ENCODE assay signal across 2 cellular contexts in genomic region chr1:151596166-151596933, GRCh38.
TF ChIP-seq lines count a peak whose summit lies in the region.

No MANE protein-coding gene starts in this region.

TF ChIP-seq in IMR-90, 13 proteins besides CTCF, POLR2A, EP300 and RAD21:
- TF ChIP-seq, protein P1, sequence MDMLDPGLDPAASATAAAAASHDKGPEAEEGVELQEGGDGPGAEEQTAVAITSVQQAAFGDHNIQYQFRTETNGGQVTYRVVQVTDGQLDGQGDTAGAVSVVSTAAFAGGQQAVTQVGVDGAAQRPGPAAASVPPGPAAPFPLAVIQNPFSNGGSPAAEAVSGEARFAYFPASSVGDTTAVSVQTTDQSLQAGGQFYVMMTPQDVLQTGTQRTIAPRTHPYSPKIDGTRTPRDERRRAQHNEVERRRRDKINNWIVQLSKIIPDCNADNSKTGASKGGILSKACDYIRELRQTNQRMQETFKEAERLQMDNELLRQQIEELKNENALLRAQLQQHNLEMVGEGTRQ (IDR thresholded peaks at IDR 0.05; ENCODE audit: low read depth, low read length), result no peak
- no peak for TF ChIP-seq FOS (IDR thresholded peaks at IDR 0.05; ENCODE audit: low read depth, low read length)
- no peak for TF ChIP-seq CHD1 (IDR thresholded peaks at IDR 0.05; ENCODE audit: low read depth, low read length)
- TF ChIP-seq NFE2L2 (IDR thresholded peaks at IDR 0.05; ENCODE audit: low read depth, low read length), result no peak
- TF ChIP-seq MAZ (IDR thresholded peaks at IDR 0.05; ENCODE audit: borderline replicate concordance, low read depth, low read length), result peak; percentile 61
- peak; percentile 44 for TF ChIP-seq RCOR1 (IDR thresholded peaks at IDR 0.05; ENCODE audit: insufficient replicate concordance, low read length)
- TF ChIP-seq RFX5 (IDR thresholded peaks at IDR 0.05; ENCODE audit: low read depth, low read length), result no peak
- no peak for TF ChIP-seq CEBPB (IDR thresholded peaks at IDR 0.05; ENCODE audit: low read depth, low read length)
- TF ChIP-seq SMC3 (IDR thresholded peaks at IDR 0.05; ENCODE audit: low read depth, low read length), result no peak
- no peak for TF ChIP-seq MXI1 (IDR thresholded peaks at IDR 0.05; ENCODE audit: borderline replicate concordance, low read depth, low read length)
- no peak for TF ChIP-seq BHLHE40 (IDR thresholded peaks at IDR 0.05; ENCODE audit: low read depth, low read length)

TF ChIP-seq in SK-N-SH, 30 proteins besides CTCF, POLR2A, EP300 and RAD21:
- no peak for TF ChIP-seq NFIC (IDR thresholded peaks at IDR 0.05; ENCODE audit: borderline replicate concordance)
- no peak for TF ChIP-seq CHD2 (IDR thresholded peaks at IDR 0.05; ENCODE audit: low read length, partially characterized antibody)
- no peak for TF ChIP-seq TAF1 (IDR thresholded peaks at IDR 0.05; ENCODE audit: borderline replicate concordance, low read depth, low read length)
- no peak for TF ChIP-seq FOSL2 (IDR thresholded peaks at IDR 0.05; ENCODE audit: borderline replicate concordance, low read depth)
- no peak for TF ChIP-seq REST (IDR thresholded peaks at IDR 0.05; ENCODE audit: low read depth, low read length)
- no peak for TF ChIP-seq NRF1 (IDR thresholded peaks at IDR 0.05; ENCODE audit: low read depth, low read length)
- no peak for TF ChIP-seq RCOR1 (IDR thresholded peaks at IDR 0.05; ENCODE audit: low read length)
- TF ChIP-seq GATA2 (CRISPR knock-in tag; IDR thresholded peaks at IDR 0.05), result no peak
- no peak for TF ChIP-seq TCF12 (IDR thresholded peaks at IDR 0.05)
- no peak for TF ChIP-seq EZH2phosphoT487 (IDR thresholded peaks at IDR 0.05; ENCODE audit: borderline replicate concordance, low read depth)
- TF ChIP-seq JUND (IDR thresholded peaks at IDR 0.05), result no peak
- no peak for TF ChIP-seq MEF2A (IDR thresholded peaks at IDR 0.05; ENCODE audit: borderline replicate concordance, low read depth)
- no peak for TF ChIP-seq SMC3 (IDR thresholded peaks at IDR 0.05; ENCODE audit: low read depth, low read length)
- no peak for TF ChIP-seq GABPA (IDR thresholded peaks at IDR 0.05; ENCODE audit: low read depth)
- TF ChIP-seq FOXJ3 (CRISPR knock-in tag; IDR thresholded peaks at IDR 0.05), result no peak
- TF ChIP-seq, protein P2, sequence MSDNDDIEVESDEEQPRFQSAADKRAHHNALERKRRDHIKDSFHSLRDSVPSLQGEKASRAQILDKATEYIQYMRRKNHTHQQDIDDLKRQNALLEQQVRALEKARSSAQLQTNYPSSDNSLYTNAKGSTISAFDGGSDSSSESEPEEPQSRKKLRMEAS (IDR thresholded peaks at IDR 0.05; ENCODE audit: low read depth), result no peak
- no peak for TF ChIP-seq POLR2AphosphoS5 (IDR thresholded peaks at IDR 0.05; ENCODE audit: low read depth, low read length)
- TF ChIP-seq, protein P3, sequence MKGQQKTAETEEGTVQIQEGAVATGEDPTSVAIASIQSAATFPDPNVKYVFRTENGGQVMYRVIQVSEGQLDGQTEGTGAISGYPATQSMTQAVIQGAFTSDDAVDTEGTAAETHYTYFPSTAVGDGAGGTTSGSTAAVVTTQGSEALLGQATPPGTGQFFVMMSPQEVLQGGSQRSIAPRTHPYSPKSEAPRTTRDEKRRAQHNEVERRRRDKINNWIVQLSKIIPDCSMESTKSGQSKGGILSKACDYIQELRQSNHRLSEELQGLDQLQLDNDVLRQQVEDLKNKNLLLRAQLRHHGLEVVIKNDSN (IDR thresholded peaks at IDR 0.05; ENCODE audit: borderline replicate concordance, low read depth), result no peak
- TF ChIP-seq RXRA (IDR thresholded peaks at IDR 0.05; ENCODE audit: borderline replicate concordance, low read depth), result no peak
- TF ChIP-seq ELF1 (IDR thresholded peaks at IDR 0.05), result no peak
